In genomic region chr21:38661296-38662223, GRCh38 we compare ENCODE assay signal across 8 cellular contexts.
DNase-seq lines count a peak whose midpoint lies in the region; ATAC-seq lines count a peak whose summit lies in the region.

No MANE protein-coding gene starts in this region.

- H3K27ac Mint-ChIP-seq in activated CD8-positive, alpha-beta memory T cell treated with anti-CD3 and anti-CD28 coated beads, Interleukin-2, amount 10 ng/mL, durations not matched to agents 7 days and 5 days, result no peak overlapping the region
- H3K27ac Mint-ChIP-seq in activated naive CD8-positive, alpha-beta T cell, result no peak overlapping the region

- peaks cover 11% of the 10 kb centered on the region for H3K4me1 Mint-ChIP-seq in activated CD8-positive, alpha-beta memory T cell treated with anti-CD3 and anti-CD28 coated beads, Interleukin-2, amount 10 ng/mL, durations not matched to agents 7 days and 5 days
- H3K4me1 Mint-ChIP-seq in activated naive CD8-positive, alpha-beta T cell (ENCODE audit: low read depth), result peaks cover 11% of the 10 kb centered on the region

- H3K27me3 Mint-ChIP-seq in activated CD8-positive, alpha-beta memory T cell treated with anti-CD3 and anti-CD28 coated beads, Interleukin-2, amount 10 ng/mL, durations not matched to agents 7 days and 5 days, result peaks cover 61% of the 10 kb centered on the region
- H3K27me3 Mint-ChIP-seq in activated naive CD8-positive, alpha-beta T cell, result peaks cover 35% of the 10 kb centered on the region

- no peaks in the 10 kb centered on the region for H3K9me3 ChIP-seq in skeletal muscle satellite cell (replicated peaks; ENCODE audit: low read length)

- H3K4me3 Mint-ChIP-seq in activated CD8-positive, alpha-beta memory T cell treated with anti-CD3 and anti-CD28 coated beads, Interleukin-2, amount 10 ng/mL, durations not matched to agents 7 days and 5 days, result peak overlapping the region; percentile 26
- H3K4me3 Mint-ChIP-seq in activated naive CD8-positive, alpha-beta T cell, result peak overlapping the region; percentile 71

- H3K9me3 Mint-ChIP-seq in activated CD8-positive, alpha-beta memory T cell treated with anti-CD3 and anti-CD28 coated beads, Interleukin-2, amount 10 ng/mL, durations not matched to agents 7 days and 5 days (ENCODE audit: low read depth), result no peaks in the 10 kb centered on the region
- H3K9me3 Mint-ChIP-seq in activated naive CD8-positive, alpha-beta T cell (ENCODE audit: low read depth), result no peaks in the 10 kb centered on the region

- no peak for DNase-seq in activated CD8-positive, alpha-beta memory T cell treated with anti-CD3 and anti-CD28 coated beads, Interleukin-2, amount 10 ng/mL, durations not matched to agents 7 days and 5 days
- no peak for DNase-seq in activated CD8-positive, alpha-beta memory T cell treated with anti-CD3 and anti-CD28 coated beads, Interleukin-2, amount 50 U/mL, for 48 hours
- DNase-seq in hepatic stellate cell (ENCODE audit: low spot score) (peak; percentile 75), NCI-H1105 (lab: John Stamatoyannopoulos, UW) (no peak)
- no peak for DNase-seq in activated CD8-positive, alpha-beta memory T cell treated with anti-CD3 and anti-CD28 coated beads for 24 hours

- H3K27me3 ChIP-seq in skeletal muscle satellite cell (ENCODE audit: control insufficient read depth, insufficient read depth, low read length), result peaks cover 96% of the 10 kb centered on the region

- peaks cover 10% of the 10 kb centered on the region for H3K4me1 ChIP-seq in skeletal muscle satellite cell (ENCODE audit: control insufficient read depth, insufficient read depth, low read length)

- H3K9ac ChIP-seq in skeletal muscle satellite cell (ENCODE audit: low read depth, low read length), result no peak overlapping the region

- no peak for ATAC-seq in activated CD8-positive, alpha-beta memory T cell treated with anti-CD3 and anti-CD28 coated beads, Interleukin-2, amount 10 ng/mL, durations not matched to agents 7 days and 5 days
- no peak for ATAC-seq in HG02610 (IDR thresholded peaks at IDR 0.05; ENCODE audit: unreplicated experiment)

- CTCF ChIA-PET in activated CD8-positive, alpha-beta memory T cell treated with anti-CD3 and anti-CD28 coated beads, Interleukin-2, amount 10 ng/mL, durations not matched to agents 7 days and 5 days (lab: Charles Lee), result no interaction called here

- peak overlapping the region; percentile 66 for H3K4me2 ChIP-seq in skeletal muscle satellite cell (ENCODE audit: low read length)

- peaks cover 2% of the 10 kb centered on the region for H3K36me3 Mint-ChIP-seq in activated CD8-positive, alpha-beta memory T cell treated with anti-CD3 and anti-CD28 coated beads, Interleukin-2, amount 10 ng/mL, durations not matched to agents 7 days and 5 days
- no peaks in the 10 kb centered on the region for H3K36me3 Mint-ChIP-seq in activated naive CD8-positive, alpha-beta T cell

- H3K36me3 ChIP-seq in skeletal muscle satellite cell (ENCODE audit: insufficient read depth, low read length), result no peaks in the 10 kb centered on the region

- H3K4me3 ChIP-seq in skeletal muscle satellite cell (ENCODE audit: low read length), result peak overlapping the region; percentile 33
